ENCODE assay signal across 9 cellular contexts in genomic region chr4:122003335-122003734, GRCh38. TPM values are rescaled to one million over a fixed set of nuclear protein-coding genes. Genes with fewer than 3 reads are reported as not detected.
DNase-seq lines count a peak whose midpoint lies in the region; ATAC-seq and TF ChIP-seq lines count a peak whose summit lies in the region.
"Had no signal": no experiment of that assay in that cellular context is flagged by ENCODE, and none has a peak within 500 bp of the region (broad histone marks: within the 10 kb centered on the region; RNA-seq: fewer than 3 reads in every experiment).

No MANE protein-coding gene starts in this region.

- no peak overlapping the region for H3K4me3 ChIP-seq in mucosa of descending colon
- H3K4me3 ChIP-seq: SK-N-MC had no signal

- H3K36me3 ChIP-seq in mucosa of descending colon (ENCODE audit: low read depth), result no peaks in the 10 kb centered on the region

- H3K4me1 ChIP-seq in mucosa of descending colon (ENCODE audit: low read depth), result no peaks in the 10 kb centered on the region

- ATAC-seq in GM18858 (IDR thresholded peaks at IDR 0.05; ENCODE audit: unreplicated experiment) (peak; percentile 93), HG02885 (IDR thresholded peaks at IDR 0.05; ENCODE audit: poor library complexity, unreplicated experiment) (peak; percentile 77), mucosa of descending colon (peak; percentile 79)

- no peaks in the 10 kb centered on the region for H3K9me3 ChIP-seq in mucosa of descending colon

- DNase-seq in CMK (ENCODE audit: low read depth), result peak; percentile 20
- peak; percentile 20 for DNase-seq in NCI-H748 treated with DMSO at 0.1 percent for 48 hours (lab: John Stamatoyannopoulos, UW)
- peak; percentile 44 for DNase-seq in amniotic epithelial cell (ENCODE audit: low read depth)
- peak in 2 of 3 donors; percentile 21 to 86 for DNase-seq in mucosa of descending colon
- DNase-seq in AG08396 (ENCODE audit: low spot score), result no peak
- DNase-seq in T-helper 9 cell, result no peak

- peak; percentile 17 for TF ChIP-seq CTCF in mucosa of descending colon (IDR thresholded peaks at IDR 0.05)

- intact Hi-C loops in mucosa of descending colon (cut with DNase I, micrococcal nuclease), result loop anchor here in 1 of 2 donors (2.0 to 5.0 kb wide), 2 partner anchors 53 to 101 kb away; no protein-coding TSS in a partner anchor

RNA-seq across cellular contexts. Expression of gene TRPC3, which starts 51.5 kb away (rescaled TPM):
- total RNA-seq in mucosa of descending colon, result 1 to 10 TPM in 1 of 3 donors, under 1 TPM in 2; 0.17 to 1.0 (median 0.51) TPM

Comparison
In these comparisons a context has a peak if more than half of its experiments do, and no peak if none do; other contexts are left out.
1. DNase-seq: peak in CMK (single experiment), NCI-H748 treated with DMSO at 0.1 percent for 48 hours (single experiment), amniotic epithelial cell (single experiment) and mucosa of descending colon (2 of 3); none in AG08396 (single experiment) and T-helper 9 cell (single experiment).
2. Peak in every context shown above with its lines, with median percentiles within 50 percentile points of each other: ATAC-seq.